8 cellular contexts compared by ENCODE assay signal in the genomic region with DNA sequence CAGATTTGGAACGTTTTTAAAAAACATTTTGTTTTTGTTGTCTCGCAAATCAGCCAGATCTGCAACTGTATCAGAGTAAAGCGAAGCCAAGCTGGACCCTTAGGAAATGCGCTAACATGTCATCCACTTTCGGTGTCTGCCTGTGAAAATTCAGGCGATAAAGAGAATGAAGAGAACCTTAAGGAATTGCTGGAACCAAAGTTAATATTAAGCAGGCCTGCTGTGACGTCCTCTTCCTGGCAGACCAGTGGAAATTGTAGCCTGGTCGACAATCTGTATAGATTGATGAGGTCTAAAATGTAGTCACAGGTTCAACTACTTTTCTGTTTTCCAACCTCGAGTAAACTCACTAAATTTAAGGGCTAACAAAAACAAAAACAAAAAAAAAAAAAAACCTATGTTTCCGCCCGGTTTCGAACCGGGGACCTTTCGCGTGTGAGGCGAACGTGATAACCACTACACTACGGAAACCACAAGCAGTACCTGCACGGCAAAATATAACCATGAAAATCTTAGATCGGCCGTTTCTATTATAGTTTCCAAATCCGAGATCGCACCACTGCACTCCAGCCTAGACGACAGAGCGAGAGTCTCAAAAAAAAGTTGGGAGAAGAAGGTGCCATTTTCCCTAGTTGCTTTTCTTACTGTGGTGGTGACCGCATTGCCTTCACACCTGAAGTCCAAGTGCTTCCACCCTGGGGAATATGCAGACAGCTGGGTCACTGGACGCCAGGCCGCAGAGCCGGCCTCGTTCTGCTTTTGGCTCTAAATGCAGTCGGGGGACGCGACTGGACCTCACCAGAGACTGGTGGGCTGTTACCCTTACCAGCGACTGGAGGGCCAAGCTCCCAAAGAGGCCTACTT.
DNase-seq lines count a peak whose midpoint lies in the region; ATAC-seq lines count a peak whose summit lies in the region.
"Not testable (repeated sequence)": the region's sequence is repeated elsewhere in the genome, so short reads cannot be mapped to it uniquely, and the experiment has no call there.

No MANE protein-coding gene starts in this region.

- H3K27me3 Mint-ChIP-seq in activated T-helper 1 cell treated with anti-CD3 and anti-CD28 coated beads, Interleukin-12 subunit alpha, Interleukin-12 subunit beta, Interleukin-2, Interleukin-4 antibody, amounts not matched to agents 30 ng/mL and 10 ng/mL and 1 ng/mL, durations not matched to agents 14 hours and 24 hours and 36 hours (ENCODE audit: insufficient read depth); effector memory CD8-positive, alpha-beta T cell; stimulated activated naive CD8-positive, alpha-beta T cell treated with anti-CD3 and anti-CD28 coated beads, Interleukin-15, amount 100 ng/mL, for 72 hours: not testable (repeated sequence)

- in situ Hi-C loops in SK-MEL-5 (cut with HindIII; ENCODE audit: low pct_unique_long_range_greater_than_20kb, low sequenced_read_pairs): not testable (repeated sequence)

- not testable (repeated sequence) for ATAC-seq in effector memory CD8-positive, alpha-beta T cell (replicated peaks); stimulated activated naive CD8-positive, alpha-beta T cell treated with anti-CD3 and anti-CD28 coated beads, Interleukin-15, amount 100 ng/mL, for 72 hours

- not testable (repeated sequence) for H3K36me3 Mint-ChIP-seq in activated T-helper 1 cell treated with anti-CD3 and anti-CD28 coated beads, Interleukin-12 subunit alpha, Interleukin-12 subunit beta, Interleukin-2, Interleukin-4 antibody, amounts not matched to agents 30 ng/mL and 10 ng/mL and 1 ng/mL, durations not matched to agents 14 hours and 24 hours and 36 hours (ENCODE audit: low read depth)
- peaks cover 18% of the 10 kb centered on the region for H3K36me3 Mint-ChIP-seq in effector memory CD8-positive, alpha-beta T cell (ENCODE audit: insufficient read depth)

- H3K4me3 Mint-ChIP-seq in activated T-helper 1 cell treated with anti-CD3 and anti-CD28 coated beads, Interleukin-12 subunit alpha, Interleukin-12 subunit beta, Interleukin-2, Interleukin-4 antibody, amounts not matched to agents 30 ng/mL and 10 ng/mL and 1 ng/mL, durations not matched to agents 14 hours and 24 hours and 36 hours: not testable (repeated sequence)
- H3K4me3 Mint-ChIP-seq in effector memory CD8-positive, alpha-beta T cell: peak overlapping the region in 1 of 2 donors; percentile 18
- peak overlapping the region; percentile 15 to 18 for H3K4me3 Mint-ChIP-seq in stimulated activated naive CD8-positive, alpha-beta T cell treated with anti-CD3 and anti-CD28 coated beads, Interleukin-15, amount 100 ng/mL, for 72 hours

- intact Hi-C loops in activated T-helper 1 cell treated with anti-CD3 and anti-CD28 coated beads, Interleukin-12 subunit alpha, Interleukin-12 subunit beta, Interleukin-2, Interleukin-4 antibody, amounts not matched to agents 30 ng/mL and 10 ng/mL and 1 ng/mL, durations not matched to agents 14 hours and 24 hours and 36 hours (cut with micrococcal nuclease): not testable (repeated sequence)

- H3K27ac Mint-ChIP-seq in activated T-helper 1 cell treated with anti-CD3 and anti-CD28 coated beads, Interleukin-12 subunit alpha, Interleukin-12 subunit beta, Interleukin-2, Interleukin-4 antibody, amounts not matched to agents 30 ng/mL and 10 ng/mL and 1 ng/mL, durations not matched to agents 14 hours and 24 hours and 36 hours: peak overlapping the region; percentile 70
- peak overlapping the region; percentile 72 to 77 for H3K27ac Mint-ChIP-seq in effector memory CD8-positive, alpha-beta T cell
- H3K27ac Mint-ChIP-seq in stimulated activated naive CD8-positive, alpha-beta T cell treated with anti-CD3 and anti-CD28 coated beads, Interleukin-15, amount 100 ng/mL, for 72 hours: peak overlapping the region; percentile 89 to 99

- H3K4me1 Mint-ChIP-seq in activated T-helper 1 cell treated with anti-CD3 and anti-CD28 coated beads, Interleukin-12 subunit alpha, Interleukin-12 subunit beta, Interleukin-2, Interleukin-4 antibody, amounts not matched to agents 30 ng/mL and 10 ng/mL and 1 ng/mL, durations not matched to agents 14 hours and 24 hours and 36 hours (ENCODE audit: low read depth); effector memory CD8-positive, alpha-beta T cell (ENCODE audit: low read depth in 2 of 2); stimulated activated naive CD8-positive, alpha-beta T cell treated with anti-CD3 and anti-CD28 coated beads, Interleukin-15, amount 100 ng/mL, for 72 hours: not testable (repeated sequence)

- DNase-seq in DMS153 (lab: John Stamatoyannopoulos, UW) (peak; percentile 7), MV-4-11 (lab: John Stamatoyannopoulos, UW) (peak; percentile 26), SK-MEL-5 (ENCODE audit: low read depth, low spot score) (peak; percentile 85), iPS-NIHi11 (ENCODE audit: low spot score) (peak; percentile 2), pons (ENCODE audit: low spot score) (peak; percentile 12)
- DNase-seq in activated T-helper 1 cell treated with anti-CD3 and anti-CD28 coated beads, Interleukin-12 subunit alpha, Interleukin-12 subunit beta, Interleukin-2, Interleukin-4 antibody, amounts not matched to agents 30 ng/mL and 10 ng/mL and 1 ng/mL, durations not matched to agents 14 hours and 24 hours and 36 hours (ENCODE audit: low spot score): not testable (repeated sequence)
- peak; percentile 7 to 25 (median 20) for DNase-seq in effector memory CD8-positive, alpha-beta T cell
- DNase-seq in stimulated activated naive CD8-positive, alpha-beta T cell treated with anti-CD3 and anti-CD28 coated beads, Interleukin-15, amount 100 ng/mL, for 72 hours: peak; percentile 41 to 46

- not testable (repeated sequence) for H3K9me3 Mint-ChIP-seq in activated T-helper 1 cell treated with anti-CD3 and anti-CD28 coated beads, Interleukin-12 subunit alpha, Interleukin-12 subunit beta, Interleukin-2, Interleukin-4 antibody, amounts not matched to agents 30 ng/mL and 10 ng/mL and 1 ng/mL, durations not matched to agents 14 hours and 24 hours and 36 hours; effector memory CD8-positive, alpha-beta T cell; stimulated activated naive CD8-positive, alpha-beta T cell treated with anti-CD3 and anti-CD28 coated beads, Interleukin-15, amount 100 ng/mL, for 72 hours
